2 cellular contexts compared by ENCODE assay signal in genomic region chr7:36191292-36191920, GRCh38.
TF ChIP-seq lines count a peak whose summit lies in the region.

No MANE protein-coding gene starts in this region.

TF ChIP-seq in GM12878, 131 proteins besides CTCF, POLR2A, EP300 and RAD21 (continued from another document):
- TF ChIP-seq, protein P1, sequence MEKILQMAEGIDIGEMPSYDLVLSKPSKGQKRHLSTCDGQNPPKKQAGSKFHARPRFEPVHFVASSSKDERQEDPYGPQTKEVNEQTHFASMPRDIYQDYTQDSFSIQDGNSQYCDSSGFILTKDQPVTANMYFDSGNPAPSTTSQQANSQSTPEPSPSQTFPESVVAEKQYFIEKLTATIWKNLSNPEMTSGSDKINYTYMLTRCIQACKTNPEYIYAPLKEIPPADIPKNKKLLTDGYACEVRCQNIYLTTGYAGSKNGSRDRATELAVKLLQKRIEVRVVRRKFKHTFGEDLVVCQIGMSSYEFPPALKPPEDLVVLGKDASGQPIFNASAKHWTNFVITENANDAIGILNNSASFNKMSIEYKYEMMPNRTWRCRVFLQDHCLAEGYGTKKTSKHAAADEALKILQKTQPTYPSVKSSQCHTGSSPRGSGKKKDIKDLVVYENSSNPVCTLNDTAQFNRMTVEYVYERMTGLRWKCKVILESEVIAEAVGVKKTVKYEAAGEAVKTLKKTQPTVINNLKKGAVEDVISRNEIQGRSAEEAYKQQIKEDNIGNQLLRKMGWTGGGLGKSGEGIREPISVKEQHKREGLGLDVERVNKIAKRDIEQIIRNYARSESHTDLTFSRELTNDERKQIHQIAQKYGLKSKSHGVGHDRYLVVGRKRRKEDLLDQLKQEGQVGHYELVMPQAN (conservative IDR thresholded peaks at IDR 0.05), result no peak
- TF ChIP-seq ZNF24 (IDR thresholded peaks at IDR 0.05), result 0 out of 2 replicates have a peak, but pooled peaks have one; percentile 10

TF ChIP-seq in SK-N-SH, 30 proteins besides CTCF, POLR2A, EP300 and RAD21 (continued from another document):
- TF ChIP-seq, protein P2, sequence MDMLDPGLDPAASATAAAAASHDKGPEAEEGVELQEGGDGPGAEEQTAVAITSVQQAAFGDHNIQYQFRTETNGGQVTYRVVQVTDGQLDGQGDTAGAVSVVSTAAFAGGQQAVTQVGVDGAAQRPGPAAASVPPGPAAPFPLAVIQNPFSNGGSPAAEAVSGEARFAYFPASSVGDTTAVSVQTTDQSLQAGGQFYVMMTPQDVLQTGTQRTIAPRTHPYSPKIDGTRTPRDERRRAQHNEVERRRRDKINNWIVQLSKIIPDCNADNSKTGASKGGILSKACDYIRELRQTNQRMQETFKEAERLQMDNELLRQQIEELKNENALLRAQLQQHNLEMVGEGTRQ (IDR thresholded peaks at IDR 0.05; ENCODE audit: borderline replicate concordance, low read depth, low read length), result no peak
- TF ChIP-seq FOXM1 (IDR thresholded peaks at IDR 0.05; ENCODE audit: low read depth) (no peak), GATA2 (CRISPR knock-in tag; IDR thresholded peaks at IDR 0.05) (no peak), SIN3A (IDR thresholded peaks at IDR 0.05; ENCODE audit: borderline replicate concordance, low read depth, low read length) (no peak), MXI1 (IDR thresholded peaks at IDR 0.05; ENCODE audit: low read depth, low read length) (no peak), MEF2A (IDR thresholded peaks at IDR 0.05; ENCODE audit: borderline replicate concordance, low read depth) (no peak), SMC3 (IDR thresholded peaks at IDR 0.05; ENCODE audit: low read depth, low read length) (no peak), EZH2phosphoT487 (IDR thresholded peaks at IDR 0.05; ENCODE audit: borderline replicate concordance, low read depth) (no peak), TAF1 (IDR thresholded peaks at IDR 0.05; ENCODE audit: borderline replicate concordance, low read depth, low read length) (no peak), CHD2 (IDR thresholded peaks at IDR 0.05; ENCODE audit: low read length, partially characterized antibody) (no peak), YY1 (IDR thresholded peaks at IDR 0.05; ENCODE audit: low read depth) (no peak), ZBTB33 (IDR thresholded peaks at IDR 0.05; ENCODE audit: borderline replicate concordance, low read depth) (no peak), RXRA (IDR thresholded peaks at IDR 0.05; ENCODE audit: borderline replicate concordance, low read depth) (no peak), TCF12 (IDR thresholded peaks at IDR 0.05) (no peak), JUND (IDR thresholded peaks at IDR 0.05) (no peak), PBX3 (IDR thresholded peaks at IDR 0.05) (no peak)
- TF ChIP-seq, protein P3, sequence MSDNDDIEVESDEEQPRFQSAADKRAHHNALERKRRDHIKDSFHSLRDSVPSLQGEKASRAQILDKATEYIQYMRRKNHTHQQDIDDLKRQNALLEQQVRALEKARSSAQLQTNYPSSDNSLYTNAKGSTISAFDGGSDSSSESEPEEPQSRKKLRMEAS (IDR thresholded peaks at IDR 0.05; ENCODE audit: low read depth), result no peak
- TF ChIP-seq, protein P4, sequence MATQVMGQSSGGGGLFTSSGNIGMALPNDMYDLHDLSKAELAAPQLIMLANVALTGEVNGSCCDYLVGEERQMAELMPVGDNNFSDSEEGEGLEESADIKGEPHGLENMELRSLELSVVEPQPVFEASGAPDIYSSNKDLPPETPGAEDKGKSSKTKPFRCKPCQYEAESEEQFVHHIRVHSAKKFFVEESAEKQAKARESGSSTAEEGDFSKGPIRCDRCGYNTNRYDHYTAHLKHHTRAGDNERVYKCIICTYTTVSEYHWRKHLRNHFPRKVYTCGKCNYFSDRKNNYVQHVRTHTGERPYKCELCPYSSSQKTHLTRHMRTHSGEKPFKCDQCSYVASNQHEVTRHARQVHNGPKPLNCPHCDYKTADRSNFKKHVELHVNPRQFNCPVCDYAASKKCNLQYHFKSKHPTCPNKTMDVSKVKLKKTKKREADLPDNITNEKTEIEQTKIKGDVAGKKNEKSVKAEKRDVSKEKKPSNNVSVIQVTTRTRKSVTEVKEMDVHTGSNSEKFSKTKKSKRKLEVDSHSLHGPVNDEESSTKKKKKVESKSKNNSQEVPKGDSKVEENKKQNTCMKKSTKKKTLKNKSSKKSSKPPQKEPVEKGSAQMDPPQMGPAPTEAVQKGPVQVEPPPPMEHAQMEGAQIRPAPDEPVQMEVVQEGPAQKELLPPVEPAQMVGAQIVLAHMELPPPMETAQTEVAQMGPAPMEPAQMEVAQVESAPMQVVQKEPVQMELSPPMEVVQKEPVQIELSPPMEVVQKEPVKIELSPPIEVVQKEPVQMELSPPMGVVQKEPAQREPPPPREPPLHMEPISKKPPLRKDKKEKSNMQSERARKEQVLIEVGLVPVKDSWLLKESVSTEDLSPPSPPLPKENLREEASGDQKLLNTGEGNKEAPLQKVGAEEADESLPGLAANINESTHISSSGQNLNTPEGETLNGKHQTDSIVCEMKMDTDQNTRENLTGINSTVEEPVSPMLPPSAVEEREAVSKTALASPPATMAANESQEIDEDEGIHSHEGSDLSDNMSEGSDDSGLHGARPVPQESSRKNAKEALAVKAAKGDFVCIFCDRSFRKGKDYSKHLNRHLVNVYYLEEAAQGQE (IDR thresholded peaks at IDR 0.05; ENCODE audit: low read depth, low read length), result no peak
